1 cellular context compared by ENCODE assay signal in the genomic region with DNA sequence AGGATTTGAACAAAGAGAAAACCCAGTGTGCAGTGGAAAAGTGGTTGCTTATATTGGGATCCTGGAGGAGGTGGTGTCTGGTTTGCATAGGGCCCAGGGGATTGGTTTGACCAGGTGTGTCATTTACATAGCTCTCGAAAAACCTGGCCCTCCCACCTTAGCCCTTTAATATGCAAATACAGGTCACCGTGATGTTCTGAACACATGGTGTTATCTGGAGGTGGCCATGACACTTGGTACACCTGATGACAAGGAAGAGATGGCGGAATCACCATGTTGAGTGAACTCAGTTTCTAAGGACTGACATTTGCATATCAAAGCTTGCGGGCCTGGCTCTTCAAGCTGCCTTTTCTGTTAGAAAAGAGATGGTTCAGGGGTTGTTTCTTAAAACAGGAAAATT.
TF ChIP-seq lines count a peak whose summit lies in the region.

No MANE protein-coding gene starts in this region.

TF ChIP-seq in GM23338, 12 proteins besides CTCF, POLR2A, EP300 and RAD21 (continued from another document):
- TF ChIP-seq, protein P1, sequence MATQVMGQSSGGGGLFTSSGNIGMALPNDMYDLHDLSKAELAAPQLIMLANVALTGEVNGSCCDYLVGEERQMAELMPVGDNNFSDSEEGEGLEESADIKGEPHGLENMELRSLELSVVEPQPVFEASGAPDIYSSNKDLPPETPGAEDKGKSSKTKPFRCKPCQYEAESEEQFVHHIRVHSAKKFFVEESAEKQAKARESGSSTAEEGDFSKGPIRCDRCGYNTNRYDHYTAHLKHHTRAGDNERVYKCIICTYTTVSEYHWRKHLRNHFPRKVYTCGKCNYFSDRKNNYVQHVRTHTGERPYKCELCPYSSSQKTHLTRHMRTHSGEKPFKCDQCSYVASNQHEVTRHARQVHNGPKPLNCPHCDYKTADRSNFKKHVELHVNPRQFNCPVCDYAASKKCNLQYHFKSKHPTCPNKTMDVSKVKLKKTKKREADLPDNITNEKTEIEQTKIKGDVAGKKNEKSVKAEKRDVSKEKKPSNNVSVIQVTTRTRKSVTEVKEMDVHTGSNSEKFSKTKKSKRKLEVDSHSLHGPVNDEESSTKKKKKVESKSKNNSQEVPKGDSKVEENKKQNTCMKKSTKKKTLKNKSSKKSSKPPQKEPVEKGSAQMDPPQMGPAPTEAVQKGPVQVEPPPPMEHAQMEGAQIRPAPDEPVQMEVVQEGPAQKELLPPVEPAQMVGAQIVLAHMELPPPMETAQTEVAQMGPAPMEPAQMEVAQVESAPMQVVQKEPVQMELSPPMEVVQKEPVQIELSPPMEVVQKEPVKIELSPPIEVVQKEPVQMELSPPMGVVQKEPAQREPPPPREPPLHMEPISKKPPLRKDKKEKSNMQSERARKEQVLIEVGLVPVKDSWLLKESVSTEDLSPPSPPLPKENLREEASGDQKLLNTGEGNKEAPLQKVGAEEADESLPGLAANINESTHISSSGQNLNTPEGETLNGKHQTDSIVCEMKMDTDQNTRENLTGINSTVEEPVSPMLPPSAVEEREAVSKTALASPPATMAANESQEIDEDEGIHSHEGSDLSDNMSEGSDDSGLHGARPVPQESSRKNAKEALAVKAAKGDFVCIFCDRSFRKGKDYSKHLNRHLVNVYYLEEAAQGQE (IDR thresholded peaks at IDR 0.05; ENCODE audit: unreplicated experiment) = no peak
